9 cellular contexts compared by ENCODE assay signal in the genomic region with DNA sequence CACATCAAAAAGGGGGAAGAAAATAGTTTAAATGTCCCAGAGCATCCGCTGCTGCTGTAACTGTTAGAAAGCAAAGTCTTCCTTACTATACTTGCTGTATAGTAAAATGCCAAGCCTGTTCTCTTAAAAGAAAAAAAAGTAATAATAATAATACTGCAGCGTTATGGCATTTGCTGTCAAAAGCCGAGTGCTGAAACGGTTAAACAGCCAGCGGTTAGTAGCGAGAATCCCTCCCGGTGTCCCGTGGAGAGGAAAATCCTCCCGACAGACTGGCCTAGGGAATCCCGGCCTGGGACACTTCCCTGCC. TPM values are rescaled to one million over a fixed set of nuclear protein-coding genes. Genes with fewer than 3 reads are reported as not detected.
DNase-seq lines count a peak whose midpoint lies in the region; ATAC-seq and TF ChIP-seq lines count a peak whose summit lies in the region.
"Had no signal": no experiment of that assay in that cellular context is flagged by ENCODE, and none has a peak within 500 bp of the region (broad histone marks: within the 10 kb centered on the region; RNA-seq: fewer than 3 reads in every experiment).

No MANE protein-coding gene starts in this region.

- WGBS in ectodermal cell, 2 experiments, result 0% methylated on average over 9 to 10 of the region's 10 CpGs

- H3K4me1 Mint-ChIP-seq in nephron progenitor cell, result peaks cover 41% of the 10 kb centered on the region

- H3K27me3 ChIP-seq in ectodermal cell (ENCODE audit: control insufficient read depth, insufficient read depth, low read length, poor library complexity, severe bottlenecking), result peaks cover 59% of the 10 kb centered on the region

- H3K4me1 ChIP-seq in ectodermal cell (ENCODE audit: control insufficient read depth, insufficient read depth, low read length), result peaks cover 20% of the 10 kb centered on the region

- H3K4me3 ChIP-seq in AG10803 (ENCODE audit: low read length), result peak overlapping the region; percentile 79
- no peak overlapping the region for H3K4me3 ChIP-seq in NB4 (ENCODE audit: low read depth, low read length)
- H3K4me3 ChIP-seq in ectodermal cell (ENCODE audit: insufficient read depth, low read depth, low read length), result peak overlapping the region; percentile 37

- H3K9me3 ChIP-seq in ectodermal cell (ENCODE audit: control insufficient read depth, low read length), result no peaks in the 10 kb centered on the region

- no peak overlapping the region for H3K27ac ChIP-seq in ectodermal cell (ENCODE audit: insufficient read depth, low read depth, low read length, poor library complexity, severe bottlenecking)

- peak overlapping the region; percentile 81 for H3K4me3 Mint-ChIP-seq in nephron progenitor cell

- H3K36me3 Mint-ChIP-seq in nephron progenitor cell (ENCODE audit: low read depth), result no peaks in the 10 kb centered on the region

- TF ChIP-seq CTCF in AG10803 (conservative IDR thresholded peaks at IDR 0.05; ENCODE audit: low read length) (no peak), NB4 (IDR thresholded peaks at IDR 0.05; ENCODE audit: low read depth, low read length) (no peak), nephron progenitor cell (IDR thresholded peaks at IDR 0.05) (no peak)

- peaks cover 75% of the 10 kb centered on the region for H3K27me3 Mint-ChIP-seq in nephron progenitor cell (ENCODE audit: low read depth, poor library complexity)

- H3K27ac Mint-ChIP-seq in nephron progenitor cell, result no peak overlapping the region

- no peak for TF ChIP-seq POLR2A in NB4 (IDR thresholded peaks at IDR 0.05; ENCODE audit: extremely low read depth, insufficient read length)

- no peaks in the 10 kb centered on the region for H3K36me3 ChIP-seq in ectodermal cell (ENCODE audit: control insufficient read depth, insufficient read depth, low read length)

- ATAC-seq in GM21515 (IDR thresholded peaks at IDR 0.05; ENCODE audit: unreplicated experiment), result no peak

- no peaks in the 10 kb centered on the region for H3K9me3 Mint-ChIP-seq in nephron progenitor cell

- DNase-seq in AG10803 (ENCODE audit: low read depth) (no peak), NB4 (ENCODE audit: low read depth) (peak; percentile 11), nephron progenitor cell (no peak), activated gamma-delta T cell (lab: John Stamatoyannopoulos, UW) (no peak), activated gamma-delta T cell treated with Interleukin-2 at 50 U/mL for 16 hours (no peak), NK-92 (lab: John Stamatoyannopoulos, UW; ENCODE audit: unreplicated experiment) (no peak)
- DNase-seq: Karpas-422 had no signal

RNA-seq across cellular contexts. Expression of a gene that starts 19.5 kb away (rescaled TPM):
- 0.43 TPM for polyA plus RNA-seq in ectodermal cell (2013, experiment 1 of 4)
- polyA plus RNA-seq in ectodermal cell (2013, experiment 2 of 4), result 0.68 TPM
- 0.64 TPM for polyA plus RNA-seq in ectodermal cell (2013, experiment 3 of 4)
- 0.89 TPM for polyA plus RNA-seq in ectodermal cell (2013, experiment 4 of 4)
